8 cellular contexts compared by ENCODE assay signal in genomic region chr1:32650157-32650751, GRCh38. TPM values are rescaled to one million over a fixed set of nuclear protein-coding genes. Genes with fewer than 3 reads are reported as not detected.
A peak's percentile ranks its signal among the peaks of the same experiment; 100 is the strongest.
DNase-seq lines count a peak whose midpoint lies in the region; ATAC-seq, FAIRE-seq and TF ChIP-seq lines count a peak whose summit lies in the region.

TSS of gene ZBTB8OS (minus strand) at chr1:32650550. CDS start at chr1:32650529, 21 bp downstream.

- peak; percentile 85 for TF ChIP-seq POLR2A in erythroblast (IDR thresholded peaks at IDR 0.05; ENCODE audit: low read length)

- H2AFZ ChIP-seq in PC-3 (ENCODE audit: low read length), result peak within 1 kb of the TSS; percentile 96

- no peak for TF ChIP-seq RAD21 in Ishikawa (IDR thresholded peaks at IDR 0.05; ENCODE audit: low read depth)

- H3K4me1 ChIP-seq in PC-3 (ENCODE audit: insufficient read depth, low read length) (peaks cover 34% of the 10 kb centered on the region), mucosa of rectum (ENCODE audit: control insufficient read depth in 2 of 2, insufficient read depth in 2 of 2, low read length in 2 of 2) (peaks cover 12 to 23% of the 10 kb centered on the region in 2 donors)

- peak within 1 kb of the TSS; percentile 99 for H3K4me2 ChIP-seq in PC-3 (ENCODE audit: low read length)

- H3K36me3 ChIP-seq in PC-3 (ENCODE audit: low read depth, low read length), result peaks cover 24% of the 10 kb centered on the region
- peaks cover 9 to 24% of the 10 kb centered on the region in 2 donors for H3K36me3 ChIP-seq in mucosa of rectum (ENCODE audit: control insufficient read depth in 2 of 2, insufficient read depth in 2 of 2, low read length in 2 of 2)

- H3K4me3 ChIP-seq in PC-3 (ENCODE audit: low read length) (peak within 1 kb of the TSS; percentile 83), mucosa of rectum (ENCODE audit: low read length in 2 of 2) (peak within 1 kb of the TSS; percentile 96 to 97)

- TF ChIP-seq CTCF in D721Med (IDR thresholded peaks at IDR 0.05; ENCODE audit: insufficient read depth, missing control alignments), result no peak
- no peak for TF ChIP-seq CTCF in PC-3 (conservative IDR thresholded peaks at IDR 0.05; ENCODE audit: low read depth, low read length)

- peak; percentile 77 for DNase-seq in D721Med (ENCODE audit: insufficient read length, low spot score)
- DNase-seq in PC-3, result peak; percentile 93
- DNase-seq in activated T-cell treated with anti-CD3 and anti-CD28 coated beads for 48 hours (ENCODE audit: low read depth), result peak; percentile 80
- peak; percentile 94 to 96 for DNase-seq in erythroblast (lab: John Stamatoyannopoulos, UW)
- DNase-seq in stimulated activated CD8-positive, alpha-beta memory T cell treated with anti-CD3 and anti-CD28 coated beads, Interleukin-4, amount 100 ng/mL, for 48 hours, result peak; percentile 89

- H3K27me3 ChIP-seq in PC-3 (ENCODE audit: low read length) (no peaks in the 10 kb centered on the region), mucosa of rectum (ENCODE audit: control insufficient read depth in 2 of 2, insufficient read depth in 2 of 2, low read length in 2 of 2) (no peaks in the 10 kb centered on the region)

- TF ChIP-seq EP300 in Ishikawa (IDR thresholded peaks at IDR 0.05; ENCODE audit: borderline replicate concordance), result no peak

- peak; percentile 59 for ATAC-seq in GM21526 (IDR thresholded peaks at IDR 0.05; ENCODE audit: low FRiP score, unreplicated experiment)
- ATAC-seq in PC-3, result peak; percentile 82

- H3K79me2 ChIP-seq in PC-3 (ENCODE audit: low read length), result peaks cover 90% of the 10 kb centered on the region

- H3K27ac ChIP-seq in PC-3 (ENCODE audit: low read length) (peak within 1 kb of the TSS; percentile 97), mucosa of rectum (ENCODE audit: low read depth in 2 of 2, low read length in 2 of 2) (peak within 1 kb of the TSS; percentile 99 to 100)

- FAIRE-seq in D721Med (lab: Jason Lieb, UNC), result no peak

- H3K9me2 ChIP-seq in PC-3 (replicated peaks; ENCODE audit: low read length), result no peaks in the 10 kb centered on the region

- CTCF ChIA-PET in PC-3 (lab: Charles Lee), result interaction anchor here (0.5 to 0.6 kb wide), 2 partner anchors 9 to 104 kb away, joined by 3 read pairs; no protein-coding TSS in a partner anchor

- BruUV-seq in PC-3 (replicated peaks; lab: Mats Ljungman, UMichigan), result TSS peak; percentile 91

- no peaks in the 10 kb centered on the region for H3F3A ChIP-seq in PC-3 (ENCODE audit: low read length, unreplicated experiment)

- no peaks in the 10 kb centered on the region for H3K9me3 ChIP-seq in PC-3 (ENCODE audit: low read length)
- no peaks in the 10 kb centered on the region for H3K9me3 ChIP-seq in mucosa of rectum (ENCODE audit: control insufficient read depth in 2 of 2, low read length in 2 of 2)

- intact Hi-C loops in PC-3 (cut with micrococcal nuclease), result loop anchor here (10.0 kb wide), 1 partner anchor 125 kb away; no protein-coding TSS in a partner anchor

- POLR2A ChIA-PET in PC-3 (lab: Charles Lee; ENCODE audit: unreplicated experiment), result no interaction called here

- H3K9ac ChIP-seq in PC-3 (ENCODE audit: low read length) (peak within 1 kb of the TSS; percentile 97), mucosa of rectum (ENCODE audit: low read depth in 1 of 2, low read length in 2 of 2) (peak within 1 kb of the TSS; percentile 87 to 92)

- peaks cover under 1% of the 10 kb centered on the region; the same call in 1 of the 2 replicates for H4K20me1 ChIP-seq in PC-3 (ENCODE audit: low read length)

TF ChIP-seq in Ishikawa, 13 proteins besides CTCF, POLR2A, EP300 and RAD21:
- TF ChIP-seq CEBPB (IDR thresholded peaks at IDR 0.05), result no peak
- no peak for TF ChIP-seq TCF12 (IDR thresholded peaks at IDR 0.05; ENCODE audit: low read depth)
- TF ChIP-seq USF1 (IDR thresholded peaks at IDR 0.05), result no peak
- TF ChIP-seq TAF1 (IDR thresholded peaks at IDR 0.05; ENCODE audit: low read depth), result peak; percentile 76
- TF ChIP-seq NFIC (IDR thresholded peaks at IDR 0.05), result peak; percentile 70
- TF ChIP-seq FOXM1 (IDR thresholded peaks at IDR 0.05; ENCODE audit: borderline replicate concordance, low read depth), result no peak
- TF ChIP-seq YY1 (IDR thresholded peaks at IDR 0.05; ENCODE audit: low read depth), result peak; percentile 88
- no peak for TF ChIP-seq REST (IDR thresholded peaks at IDR 0.05; ENCODE audit: low read depth)
- TF ChIP-seq MAX (IDR thresholded peaks at IDR 0.05), result no peak
- no peak for TF ChIP-seq TEAD4 (IDR thresholded peaks at IDR 0.05)
- TF ChIP-seq EGR1 (IDR thresholded peaks at IDR 0.05), result no peak
- no peak for TF ChIP-seq ZBTB7A (IDR thresholded peaks at IDR 0.05; ENCODE audit: low read depth)
- 0 out of 2 replicates have a peak, but pooled peaks have one; percentile 10 for TF ChIP-seq CREB1 (IDR thresholded peaks at IDR 0.05; ENCODE audit: low read depth)

RNA-seq across cellular contexts. Expression of gene ZBTB8OS, which starts in this region (rescaled TPM):
- 85.2 and 86.7 TPM in 2 replicates for total RNA-seq in PC-3 (2014; rRNA removed)

Comparison
In these comparisons a context has a peak if more than half of its experiments do, and no peak if none do; other contexts are left out.
1. Peak in every context shown above with its lines: DNase-seq, ATAC-seq, H3K4me3 ChIP-seq and H3K27ac ChIP-seq.